1 cellular context compared by ENCODE assay signal in genomic region chr9:31140316-31140715, GRCh38.
TF ChIP-seq lines count a peak whose summit lies in the region.

No MANE protein-coding gene starts in this region.

TF ChIP-seq in SK-N-SH treated with all-trans-retinoic acid at 6 μM for 48 hours, 23 proteins besides CTCF, POLR2A, EP300 and RAD21 (continued from another document):
- no peak for TF ChIP-seq TSHZ2 (CRISPR knock-in tag; IDR thresholded peaks at IDR 0.05)
- TF ChIP-seq TOX (CRISPR knock-in tag; IDR thresholded peaks at IDR 0.05; ENCODE audit: borderline replicate concordance): no peak
- TF ChIP-seq BACH2 (CRISPR knock-in tag; IDR thresholded peaks at IDR 0.05; ENCODE audit: borderline replicate concordance): no peak
- TF ChIP-seq PPARA (CRISPR knock-in tag; IDR thresholded peaks at IDR 0.05; ENCODE audit: borderline replicate concordance): no peak
- no peak for TF ChIP-seq ZC3H10 (CRISPR knock-in tag; IDR thresholded peaks at IDR 0.05)
- no peak for TF ChIP-seq ISL1 (CRISPR knock-in tag; IDR thresholded peaks at IDR 0.05)
- no peak for TF ChIP-seq CSRNP3 (CRISPR knock-in tag; IDR thresholded peaks at IDR 0.05)
- TF ChIP-seq ESRRG (CRISPR knock-in tag; IDR thresholded peaks at IDR 0.05): no peak
- TF ChIP-seq ZNF8 (CRISPR knock-in tag; IDR thresholded peaks at IDR 0.05): no peak
